In genomic region chr14:105991677-105992076, GRCh38 we compare ENCODE assay signal across 6 cellular contexts.
DNase-seq lines count a peak whose midpoint lies in the region; ATAC-seq, FAIRE-seq and TF ChIP-seq lines count a peak whose summit lies in the region.
"Not testable (repeated sequence)": the region's sequence is repeated elsewhere in the genome, so short reads cannot be mapped to it uniquely, and the experiment has no call there.

No MANE protein-coding gene starts in this region.

- H3K4me3 Mint-ChIP-seq in HFFc6 = peak overlapping the region; percentile 20; the same call in 1 of the 2 replicates
- not testable (repeated sequence) for H3K4me3 Mint-ChIP-seq in activated naive CD4-positive, alpha-beta T cell treated with anti-CD3 and anti-CD28 coated beads, Interleukin-2, amount 50 U/mL, for 24 hours

- H3K9me3 ChIP-seq in A549, esophagus muscularis mucosa: not testable (repeated sequence)

- ATAC-seq in A549 = not testable (repeated sequence)

- H3K9me3 Mint-ChIP-seq in HFFc6 = peaks cover 12% of the 10 kb centered on the region; the same call in 1 of the 2 replicates
- not testable (repeated sequence) for H3K9me3 Mint-ChIP-seq in activated naive CD4-positive, alpha-beta T cell treated with anti-CD3 and anti-CD28 coated beads, Interleukin-2, amount 50 U/mL, for 24 hours

- H3K4me1 ChIP-seq in A549, esophagus muscularis mucosa: not testable (repeated sequence)

- peak; percentile 49 for FAIRE-seq in A549 (lab: Jason Lieb, UNC)

- H3K36me3 Mint-ChIP-seq in HFFc6 (ENCODE audit: low read depth); activated naive CD4-positive, alpha-beta T cell treated with anti-CD3 and anti-CD28 coated beads, Interleukin-2, amount 50 U/mL, for 24 hours: not testable (repeated sequence)

- H3K27me3 ChIP-seq in esophagus muscularis mucosa = not testable (repeated sequence)

- not testable (repeated sequence) for H3K27me3 Mint-ChIP-seq in HFFc6 (ENCODE audit: insufficient read depth); activated naive CD4-positive, alpha-beta T cell treated with anti-CD3 and anti-CD28 coated beads, Interleukin-2, amount 50 U/mL, for 24 hours

- not testable (repeated sequence) for H3K4me2 ChIP-seq in A549

- not testable (repeated sequence) for TF ChIP-seq POLR2A in A549 (IDR thresholded peaks at IDR 0.05; ENCODE audit: low read length); esophagus muscularis mucosa (IDR thresholded peaks at IDR 0.05; ENCODE audit: low read depth)

- WGBS in A549 (ENCODE audit: missing lambda C conversion rate) = 4% methylated on average over 5 of the region's 5 CpGs
- 17% methylated on average over 5 of the region's 5 CpGs for WGBS in esophagus muscularis mucosa

- TF ChIP-seq EP300 in A549 (IDR thresholded peaks at IDR 0.05); esophagus muscularis mucosa (IDR thresholded peaks at IDR 0.05): not testable (repeated sequence)

- H3K4me3 ChIP-seq in A549, esophagus muscularis mucosa: not testable (repeated sequence)

- TF ChIP-seq CTCF in A549 (IDR thresholded peaks at IDR 0.05); HFFc6 (IDR thresholded peaks at IDR 0.05); VCaP (conservative IDR thresholded peaks at IDR 0.05); esophagus muscularis mucosa (IDR thresholded peaks at IDR 0.05): not testable (repeated sequence)

- not testable (repeated sequence) for H3K27ac ChIP-seq in A549; esophagus muscularis mucosa (replicated peaks in 1 of 4)
- H3K27ac ChIP-seq in VCaP = peak overlapping the region; percentile 83

- POLR2A ChIA-PET in A549 (lab: Yijun Ruan, JAX) = not testable (repeated sequence)

- peak overlapping the region; percentile 42; the same call in 1 of the 2 replicates for H3K27ac Mint-ChIP-seq in HFFc6
- peak overlapping the region; percentile 55 for H3K27ac Mint-ChIP-seq in activated naive CD4-positive, alpha-beta T cell treated with anti-CD3 and anti-CD28 coated beads, Interleukin-2, amount 50 U/mL, for 24 hours

- not testable (repeated sequence) for H3K36me3 ChIP-seq in esophagus muscularis mucosa

- not testable (repeated sequence) for TF ChIP-seq RAD21 in A549 (conservative IDR thresholded peaks at IDR 0.05 in 1 of 2, IDR thresholded peaks at IDR 0.05 in 1 of 2)

- intact Hi-C loops in esophagus muscularis mucosa (cut with DNase I) = not testable (repeated sequence)

- DNase-seq in A549 (ENCODE audit: low read depth in 1 of 2, low spot score in 1 of 2); HFFc6: not testable (repeated sequence)
- DNase-seq in NCI-H69 (lab: John Stamatoyannopoulos, UW) (peak; percentile 34), esophagus muscularis mucosa (ENCODE audit: extremely low spot score) (peak; percentile 26)

- CTCF ChIA-PET in A549 (lab: Yijun Ruan, JAX) = not testable (repeated sequence)

- peaks cover 26% of the 10 kb centered on the region; the same call in 1 of the 2 replicates for H3K4me1 Mint-ChIP-seq in HFFc6 (ENCODE audit: low read depth)
- H3K4me1 Mint-ChIP-seq in activated naive CD4-positive, alpha-beta T cell treated with anti-CD3 and anti-CD28 coated beads, Interleukin-2, amount 50 U/mL, for 24 hours = peaks cover 64% of the 10 kb centered on the region
